ENCODE assay signal across 30 cellular contexts in genomic region chr3:162647321-162647720, GRCh38.
"Had no signal": no experiment of that assay in that cellular context is flagged by ENCODE, and none has a peak within 500 bp of the region (broad histone marks: within the 10 kb centered on the region; RNA-seq: fewer than 3 reads in every experiment).

No MANE protein-coding gene starts in this region.

- ATAC-seq: naive thymus-derived CD8-positive, alpha-beta T cell; natural killer cell treated with Interleukin-12 subunit alpha and Interleukin-12 subunit beta and Interleukin-15 and Interleukin-18, amount 100 ng/mL, for 72 hours; psoas muscle; right cardiac atrium; right lobe of liver; stimulated activated memory B cell treated with anti-CD40 and anti-IgM and Interleukin-4, amounts not matched to agents 10 μg/mL and 1 μg/mL and 100 μg/mL, for 72 hours; stimulated activated naive CD8-positive, alpha-beta T cell treated with anti-CD3 and anti-CD28 coated beads, Interleukin-15, amount 100 ng/mL, for 72 hours; stimulated activated naive CD8-positive, alpha-beta T cell treated with anti-CD3 and anti-CD28 coated beads, Interleukin-15, Interleukin-2, amounts not matched to agents 100 U/mL and 50 U/mL, for 24 hours; upper lobe of right lung had no signal

- H3K4me3 ChIP-seq: ovary, psoas muscle, right lobe of liver, sigmoid colon, spleen, suprapubic skin, testis, tibial artery, transverse colon, upper lobe of right lung, uterus had no signal

- H3K4me1 ChIP-seq: parathyroid adenoma, psoas muscle, right lobe of liver, sigmoid colon, spleen, suprapubic skin, testis, tibial artery, transverse colon, upper lobe of right lung, uterus had no signal

- H3K27me3 ChIP-seq: neutrophil, ovary, right lobe of liver, sigmoid colon, spleen, suprapubic skin, testis, tibial artery, transverse colon, upper lobe of right lung, uterus had no signal

- H3K9ac ChIP-seq: parathyroid adenoma had no signal

- H2AFZ ChIP-seq: parathyroid adenoma had no signal

- FAIRE-seq: small intestine had no signal

- H3K79me2 ChIP-seq: parathyroid adenoma had no signal

- H3K9me3 ChIP-seq: neutrophil, ovary, psoas muscle, right lobe of liver, testis, transverse colon, upper lobe of right lung had no signal

- DNase-seq: naive thymus-derived CD8-positive, alpha-beta T cell; nephron progenitor cell; nucleus accumbens; ovary; posterior cingulate gyrus; psoas muscle; right cardiac atrium; right lobe of liver; sigmoid colon; small intestine; spleen; stimulated activated CD4-positive, alpha-beta T cell treated with anti-CD3 and anti-CD28 coated beads, Interleukin-12 subunit alpha, Interleukin-12 subunit beta, amount 100 ng/mL, for 4 hours; stimulated activated CD4-positive, alpha-beta T cell treated with anti-CD3 and anti-CD28 coated beads, Interleukin-1b, Interleukin-23, amount 100 ng/mL, for 48 hours; stimulated activated CD4-positive, alpha-beta T cell treated with anti-CD3 and anti-CD28 coated beads, Interleukin-4, amount 100 ng/mL, for 1 hour; stimulated activated CD4-positive, alpha-beta T cell treated with anti-CD3 and anti-CD28 coated beads, Interleukin-4, amount 100 ng/mL, for 4 hours; stimulated activated CD8-positive, alpha-beta memory T cell treated with anti-CD3 and anti-CD28 coated beads, Interleukin-4, amount 100 ng/mL, for 48 hours; stimulated activated naive CD4-positive, alpha-beta T cell; stimulated activated naive CD8-positive, alpha-beta T cell treated with anti-CD3 and anti-CD28 coated beads, Interleukin-15, amount 100 ng/mL, for 72 hours; stimulated activated naive CD8-positive, alpha-beta T cell treated with anti-CD3 and anti-CD28 coated beads, Interleukin-15, Interleukin-2, amounts not matched to agents 100 U/mL and 50 U/mL, for 24 hours; substantia nigra; testis; tibial artery; transverse colon; upper lobe of right lung; uterus had no signal

- H3K27ac ChIP-seq: neutrophil, ovary, parathyroid adenoma, psoas muscle, right lobe of liver, sigmoid colon, spleen, suprapubic skin, testis, tibial artery, transverse colon, upper lobe of right lung, uterus had no signal

- H3K36me3 ChIP-seq: neutrophil, ovary, right lobe of liver, sigmoid colon, spleen, suprapubic skin, tibial artery, transverse colon, upper lobe of right lung, uterus had no signal
